In genomic region chr4:139806929-139807328, GRCh38 we compare ENCODE assay signal across 19 cellular contexts.
"Had no signal": no experiment of that assay in that cellular context is flagged by ENCODE, and none has a peak within 500 bp of the region (broad histone marks: within the 10 kb centered on the region; RNA-seq: fewer than 3 reads in every experiment).

No MANE protein-coding gene starts in this region.

- H3K9me3 Mint-ChIP-seq: activated T-helper 2 cell treated with anti-CD3 and anti-CD28 coated beads, Interferon-gamma antibody, Interleukin-2, Interleukin-4, amounts not matched to agents 10 μg/mL and 5 μg/mL and 100 μg/mL, durations not matched to agents 14 hours and 24 hours and 36 hours had no signal

- DNase-seq: activated CD4-positive, alpha-beta T cell treated with anti-CD3 and anti-CD28 coated beads, Interleukin-2, amount 50 U/mL, for 1 hour; activated naive CD4-positive, alpha-beta T cell treated with anti-CD3 and anti-CD28 coated beads, Interleukin-2, amount 50 U/mL, for 16 hours; activated T-cell treated with anti-CD3 and anti-CD28 coated beads for 4 hours; adrenal gland; body of pancreas; cerebellar nuclear complex; dermis blood vessel endothelial cell; erythroblast; hypothalamus; naive B cell; occipital lobe; psoas muscle; stimulated activated CD4-positive, alpha-beta T cell treated with anti-CD3 and anti-CD28 coated beads, Interleukin-2, amount 100 ng/mL, for 24 hours; stimulated activated naive B cell treated with anti-CD40 and anti-IgM and Interleukin-4, amounts not matched to agents 10 μg/mL and 1 μg/mL and 100 μg/mL, for 72 hours; substantia nigra; transverse colon had no signal

- H3K27me3 ChIP-seq: adrenal gland, body of pancreas, transverse colon had no signal

- H3K36me3 ChIP-seq: adrenal gland had no signal

- ATAC-seq: body of pancreas; psoas muscle; sciatic nerve; stimulated activated naive B cell treated with anti-CD40 and anti-IgM and Interleukin-4, amounts not matched to agents 10 μg/mL and 1 μg/mL and 100 μg/mL, for 72 hours had no signal

- H3K27ac Mint-ChIP-seq: activated T-helper 2 cell treated with anti-CD3 and anti-CD28 coated beads, Interferon-gamma antibody, Interleukin-2, Interleukin-4, amounts not matched to agents 10 μg/mL and 5 μg/mL and 100 μg/mL, durations not matched to agents 14 hours and 24 hours and 36 hours; naive B cell; stimulated activated naive B cell treated with anti-CD40 and anti-IgM and Interleukin-4, amounts not matched to agents 10 μg/mL and 1 μg/mL and 100 μg/mL, for 72 hours had no signal

- H3K27ac ChIP-seq: adrenal gland, body of pancreas, psoas muscle, transverse colon had no signal

- H3K4me3 Mint-ChIP-seq: naive B cell; stimulated activated naive B cell treated with anti-CD40 and anti-IgM and Interleukin-4, amounts not matched to agents 10 μg/mL and 1 μg/mL and 100 μg/mL, for 72 hours had no signal

- H3K9me3 ChIP-seq: body of pancreas had no signal

- H3K4me3 ChIP-seq: adrenal gland, body of pancreas, lung, psoas muscle, transverse colon had no signal
